In genomic region chr12:117188121-117188665, GRCh38 we compare ENCODE assay signal across 1 cellular context.
TF ChIP-seq lines count a peak whose summit lies in the region.

No MANE protein-coding gene starts in this region.

TF ChIP-seq in HepG2, 621 proteins besides CTCF, POLR2A, EP300 and RAD21:
- TF ChIP-seq ZNF142 (CRISPR knock-in tag; IDR thresholded peaks at IDR 0.05) (0 out of 2 replicates have a peak, but pooled peaks have one; percentile 30), ZBTB40 (IDR thresholded peaks at IDR 0.05) (no peak), ZBTB40 (CRISPR knock-in tag; IDR thresholded peaks at IDR 0.05) (no peak)
